9 cellular contexts compared by ENCODE assay signal in the genomic region with DNA sequence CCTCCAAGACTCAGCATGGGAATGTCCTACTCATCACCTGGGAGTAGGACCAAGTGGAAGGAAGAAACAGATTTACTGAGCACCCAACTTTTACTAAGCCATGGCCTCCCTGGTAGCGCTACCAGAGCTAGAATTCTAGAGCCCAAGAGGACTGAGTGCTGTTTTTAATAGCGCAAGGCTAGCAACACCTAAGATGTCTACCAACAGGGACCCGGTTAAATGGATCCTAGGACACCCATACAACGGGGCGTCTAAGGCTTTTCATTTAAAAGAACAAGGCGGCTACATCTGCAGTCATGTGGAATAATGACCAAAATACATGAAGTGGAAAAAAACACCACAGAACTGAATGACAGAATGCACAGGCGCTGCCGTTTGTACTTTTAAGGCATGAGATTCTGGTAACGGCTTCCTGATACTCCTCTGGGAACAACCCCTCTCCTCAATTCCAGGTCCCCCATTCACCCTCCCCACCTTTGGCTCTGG. TPM values are rescaled to one million over a fixed set of nuclear protein-coding genes. Genes with fewer than 3 reads are reported as not detected.
A peak's percentile ranks its signal among the peaks of the same experiment; 100 is the strongest.
DNase-seq lines count a peak whose midpoint lies in the region; ATAC-seq, FAIRE-seq and TF ChIP-seq lines count a peak whose summit lies in the region.
"Had no signal": no experiment of that assay in that cellular context is flagged by ENCODE, and none has a peak within 500 bp of the region (broad histone marks: within the 10 kb centered on the region; RNA-seq: fewer than 3 reads in every experiment).

No MANE protein-coding gene starts in this region.

- H4K20me1 ChIP-seq in HepG2 (ENCODE audit: insufficient read depth, low read length), result peaks cover 85% of the 10 kb centered on the region
- H4K20me1 ChIP-seq in SU-DHL-6 (ENCODE audit: low read depth, low read length), result peaks cover 53% of the 10 kb centered on the region

- 96% methylated on average over 9 of the region's 9 CpGs for WGBS in HepG2 (ENCODE audit: low lambda C conversion rate)
- 86% methylated on average over 5 of the region's 9 CpGs for WGBS in right lobe of liver (ENCODE audit: insufficient coverage, low coverage, low lambda C conversion rate, missing lambda C conversion rate)

- H3K4me2 ChIP-seq in HepG2 (ENCODE audit: low read depth, low read length) (peak overlapping the region; percentile 23; the same call in 1 of the 2 replicates), SU-DHL-6 (ENCODE audit: low read depth, low read length, poor library complexity, severe bottlenecking) (peak overlapping the region; percentile 80)

- TF ChIP-seq EP300 in HepG2 (IDR thresholded peaks at IDR 0.05; ENCODE audit: low read depth in 2 of 2, low read length in 2 of 2), result no peak
- TF ChIP-seq EP300 in HepG2 (CRISPR knock-in tag; IDR thresholded peaks at IDR 0.05; ENCODE audit: borderline replicate concordance), result no peak

- TF ChIP-seq POLR2A in HepG2 (IDR thresholded peaks at IDR 0.05; ENCODE audit: insufficient read depth in 1 of 2, low read depth in 2 of 2, low read length in 2 of 2) (no peak), right lobe of liver (IDR thresholded peaks at IDR 0.05) (no peak), vagina (IDR thresholded peaks at IDR 0.05) (no peak)

- intact Hi-C loops in HepG2 (cut with micrococcal nuclease; ENCODE audit: unreplicated experiment), result no loop called here
- intact Hi-C loops in right lobe of liver (cut with DNase I), result no loop called here
- intact Hi-C loops in left lung (cut with DNase I), result no loop called here
- intact Hi-C loops in vagina (cut with DNase I), result no loop called here

- BruUV-seq in HepG2 (replicated peaks; lab: Mats Ljungman, UMichigan), result no TSS peak

- ATAC-seq in HepG2, result no peak
- no peak for ATAC-seq in right lobe of liver
- no peak for ATAC-seq in left lung
- no peak for ATAC-seq in HG03025 (IDR thresholded peaks at IDR 0.05; ENCODE audit: low FRiP score, unreplicated experiment)

- POLR2A ChIA-PET in HepG2 (lab: Yijun Ruan, JAX), result interaction anchor here (0.8 to 1.4 kb wide), 6 partner anchors 9 to 53 kb away, joined by 3 to 10 read pairs (median 4); a partner anchor contains a TSS

- H3K79me2 ChIP-seq in HepG2 (ENCODE audit: insufficient read depth, low read length), result peaks cover 98% of the 10 kb centered on the region
- peaks cover 99% of the 10 kb centered on the region for H3K79me2 ChIP-seq in SU-DHL-6 (ENCODE audit: insufficient read depth, low read length)

- H3K36me3 ChIP-seq in HepG2 (replicated peaks in 1 of 2; ENCODE audit: control insufficient read depth in 1 of 2, insufficient read depth in 2 of 2, low read length in 2 of 2) (peaks cover 7 to 48% of the 10 kb centered on the region in 2 experiments), right lobe of liver (no peaks in the 10 kb centered on the region), SU-DHL-6 (ENCODE audit: low read length) (peaks cover 14% of the 10 kb centered on the region), left lung (peaks cover 0 to 2% of the 10 kb centered on the region in 2 donors), vagina (no peaks in the 10 kb centered on the region)

- H3K27me3 ChIP-seq in HepG2 (ENCODE audit: control insufficient read depth in 1 of 2, insufficient read depth in 2 of 2, low read length in 2 of 2) (no peaks in the 10 kb centered on the region; a peak in 1 of 5 replicates), right lobe of liver (no peaks in the 10 kb centered on the region), SU-DHL-6 (ENCODE audit: low read length) (no peaks in the 10 kb centered on the region), left lung (no peaks in the 10 kb centered on the region), vagina (no peaks in the 10 kb centered on the region)

- no peak overlapping the region for H3K4me3 ChIP-seq in HepG2 (replicated peaks in 1 of 3; ENCODE audit: insufficient read depth in 1 of 3, low read depth in 2 of 3, low read length in 3 of 3)
- no peak overlapping the region for H3K4me3 ChIP-seq in right lobe of liver
- peak overlapping the region; percentile 80 for H3K4me3 ChIP-seq in SU-DHL-6 (ENCODE audit: insufficient read depth, low read length, poor library complexity, severe bottlenecking)
- H3K4me3 ChIP-seq in left lung, result no peak overlapping the region
- H3K4me3 ChIP-seq in vagina, result no peak overlapping the region

- no peak overlapping the region for H3K27ac ChIP-seq in HepG2 (ENCODE audit: extremely low read length, insufficient read depth, low read length)
- no peak overlapping the region for H3K27ac ChIP-seq in right lobe of liver
- peak overlapping the region; percentile 75 for H3K27ac ChIP-seq in SU-DHL-6 (ENCODE audit: low read depth, low read length)
- peak overlapping the region; percentile 62 to 70 for H3K27ac ChIP-seq in left lung
- peak overlapping the region; percentile 66 for H3K27ac ChIP-seq in vagina

- H3F3A ChIP-seq in SU-DHL-6 (ENCODE audit: insufficient read depth), result peaks cover 23% of the 10 kb centered on the region; the same call in 1 of the 2 replicates

- in situ Hi-C loops in HepG2 (cut with HindIII; ENCODE audit: extremely low pct_ligation_motif_present, low pct_unique_long_range_greater_than_20kb), result no loop called here

- no peak overlapping the region for H3K9ac ChIP-seq in HepG2 (ENCODE audit: insufficient read depth, low read depth, low read length)
- H3K9ac ChIP-seq in SU-DHL-6 (ENCODE audit: low read length), result peak overlapping the region; percentile 31

- FAIRE-seq in HepG2 (lab: Jason Lieb, UNC), result no peak

- H3K4me1 ChIP-seq in HepG2 (ENCODE audit: insufficient read depth, low read length), result peaks cover 68% of the 10 kb centered on the region
- H3K4me1 ChIP-seq in right lobe of liver, result peaks cover 0 to 19% (median 9%) of the 10 kb centered on the region in 4 donors
- peaks cover 14 to 96% of the 10 kb centered on the region in 2 donors for H3K4me1 ChIP-seq in left lung
- peaks cover 79% of the 10 kb centered on the region for H3K4me1 ChIP-seq in vagina

- CTCF ChIA-PET in HepG2 (lab: Yijun Ruan, JAX; ENCODE audit: low intra/inter-chr PET ratio, low total read pairs), result no interaction called here

- TF ChIP-seq CTCF in HepG2 (CRISPR knock-in tag; IDR thresholded peaks at IDR 0.05) (no peak), right lobe of liver (IDR thresholded peaks at IDR 0.05) (no peak), SU-DHL-6 (IDR thresholded peaks at IDR 0.05; ENCODE audit: insufficient read depth, low read length, poor library complexity, severe bottlenecking) (no peak), left lung (IDR thresholded peaks at IDR 0.05) (no peak), vagina (IDR thresholded peaks at IDR 0.05) (no peak)

- H2AFZ ChIP-seq in HepG2 (ENCODE audit: low read length) (no peak overlapping the region), SU-DHL-6 (ENCODE audit: low read depth, low read length, severe bottlenecking) (no peak overlapping the region)

- H3K9me3 ChIP-seq in HepG2 (ENCODE audit: low read length) (no peaks in the 10 kb centered on the region), right lobe of liver (no peaks in the 10 kb centered on the region), SU-DHL-6 (ENCODE audit: insufficient read depth, low read length) (no peaks in the 10 kb centered on the region), left lung (no peaks in the 10 kb centered on the region), vagina (no peaks in the 10 kb centered on the region)

- TF ChIP-seq RAD21 in HepG2 (CRISPR knock-in tag; IDR thresholded peaks at IDR 0.05), result no peak

- no peaks in the 10 kb centered on the region for H3K9me2 ChIP-seq in SU-DHL-6 (replicated peaks; ENCODE audit: insufficient read depth, low read length)

- DNase-seq in HepG2 (ENCODE audit: low spot score), result no peak
- no peak for DNase-seq in right lobe of liver
- no peak for DNase-seq in left lung
- DNase-seq in vagina (ENCODE audit: extremely low spot score in 2 of 2), result no peak
- DNase-seq in DMS53 treated with DMSO at 0.1 percent for 48 hours (lab: John Stamatoyannopoulos, UW; ENCODE audit: unreplicated experiment), result no peak
- no peak for DNase-seq in activated CD4-positive, alpha-beta T cell treated with anti-CD3 and anti-CD28 coated beads for 4 hours
- DNase-seq: DND-41 had no signal

RNA-seq across cellular contexts. Expression of a gene that starts 5.1 kb away (rescaled TPM):
- 69.8 and 93.1 TPM in 2 replicates for total RNA-seq in HepG2 (2016; rRNA removed; fragmentation: Illumina TruSeq; extraction: Trizol)
- total RNA-seq in HepG2 (2016; cell fraction: cytosol; rRNA removed; fragmentation: Illumina TruSeq; extraction: Trizol; ENCODE audit: low read depth), result 52.6 and 57.4 TPM in 2 replicates
- total RNA-seq in HepG2 (2016; cell fraction: insoluble cytoplasmic fraction; rRNA removed; fragmentation: Illumina TruSeq; extraction: Trizol), result 76.8 and 80.6 TPM in 2 replicates
- 41.5 and 45.8 TPM in 2 replicates for total RNA-seq in HepG2 (2016; cell fraction: membrane; rRNA removed; fragmentation: Illumina TruSeq; extraction: Trizol)
- 84.5 and 97.4 TPM in 2 replicates for total RNA-seq in HepG2 (2016; cell fraction: nucleus; rRNA removed; fragmentation: Illumina TruSeq; extraction: Trizol)
- 51.5 and 52.3 TPM in 2 replicates for polyA plus RNA-seq in HepG2 (2011; rRNA removed)
- polyA plus RNA-seq in HepG2 (2011; cell fraction: cytosol; rRNA removed), result 25.4 and 28.7 TPM in 2 replicates
- polyA plus RNA-seq in HepG2 (2011; cell fraction: nucleus; rRNA removed), result 184 and 204 TPM in 2 replicates
- polyA plus RNA-seq in HepG2 (2012), result 70.4 and 97.1 TPM in 2 replicates
- 4.7 and 5.8 TPM in 2 replicates for polyA plus RNA-seq in HepG2 (2016; cell fraction: cytosol; fragmentation: Illumina TruSeq; extraction: Trizol; ENCODE audit: low read depth)
- 87.5 and 99.8 TPM in 2 replicates for polyA plus RNA-seq in HepG2 (2016; cell fraction: insoluble cytoplasmic fraction; fragmentation: Illumina TruSeq; extraction: Trizol; ENCODE audit: low read depth)
- 11.1 and 11.7 TPM in 2 replicates for polyA plus RNA-seq in HepG2 (2016; cell fraction: membrane; fragmentation: Illumina TruSeq; extraction: Trizol; ENCODE audit: low read depth)
- 238 and 249 TPM in 2 replicates for polyA plus RNA-seq in HepG2 (2016; cell fraction: nucleus; fragmentation: Illumina TruSeq; extraction: Trizol; ENCODE audit: insufficient read depth, low read depth)
- polyA minus RNA-seq in HepG2 (2011; rRNA and poly(A)+ RNA removed; ENCODE audit: low replicate concordance), result 58.5 and 111 TPM in 2 replicates
- 31.9 and 47.6 TPM in 2 replicates for polyA minus RNA-seq in HepG2 (2011; cell fraction: cytosol; rRNA and poly(A)+ RNA removed)
- polyA minus RNA-seq in HepG2 (2011; cell fraction: nucleus; rRNA and poly(A)+ RNA removed), result 134 and 143 TPM in 2 replicates
- total RNA-seq in right lobe of liver, result 10 to 100 TPM; 19.2 to 31.7 (median 27.8) TPM
- 100 to 1,000 TPM; 125 to 133 TPM for total RNA-seq in left lung
- total RNA-seq in vagina, result 39.0 TPM

RNA-seq across cellular contexts. Expression of a gene that starts 51.9 kb away (rescaled TPM):
- 80.4 and 84.2 TPM in 2 replicates for total RNA-seq in HepG2 (2016; rRNA removed; fragmentation: Illumina TruSeq; extraction: Trizol)
- 18.1 and 20.7 TPM in 2 replicates for total RNA-seq in HepG2 (2016; cell fraction: cytosol; rRNA removed; fragmentation: Illumina TruSeq; extraction: Trizol; ENCODE audit: low read depth)
- 79.1 and 84.4 TPM in 2 replicates for total RNA-seq in HepG2 (2016; cell fraction: insoluble cytoplasmic fraction; rRNA removed; fragmentation: Illumina TruSeq; extraction: Trizol)
- 44.8 and 49.7 TPM in 2 replicates for total RNA-seq in HepG2 (2016; cell fraction: membrane; rRNA removed; fragmentation: Illumina TruSeq; extraction: Trizol)
- total RNA-seq in HepG2 (2016; cell fraction: nucleus; rRNA removed; fragmentation: Illumina TruSeq; extraction: Trizol), result 64.8 and 79.0 TPM in 2 replicates
- polyA plus RNA-seq in HepG2 (2011; rRNA removed), result 49.4 and 54.7 TPM in 2 replicates
- polyA plus RNA-seq in HepG2 (2011; cell fraction: cytosol; rRNA removed), result 41.5 and 46.7 TPM in 2 replicates
- 131 and 162 TPM in 2 replicates for polyA plus RNA-seq in HepG2 (2011; cell fraction: nucleus; rRNA removed)
- polyA plus RNA-seq in HepG2 (2012), result 27.0 and 35.2 TPM in 2 replicates
- 8.2 and 10.2 TPM in 2 replicates for polyA plus RNA-seq in HepG2 (2016; cell fraction: cytosol; fragmentation: Illumina TruSeq; extraction: Trizol; ENCODE audit: low read depth)
- polyA plus RNA-seq in HepG2 (2016; cell fraction: insoluble cytoplasmic fraction; fragmentation: Illumina TruSeq; extraction: Trizol; ENCODE audit: low read depth), result 69.7 and 75.5 TPM in 2 replicates
- polyA plus RNA-seq in HepG2 (2016; cell fraction: membrane; fragmentation: Illumina TruSeq; extraction: Trizol; ENCODE audit: low read depth), result 20.9 and 22.2 TPM in 2 replicates
- polyA plus RNA-seq in HepG2 (2016; cell fraction: nucleus; fragmentation: Illumina TruSeq; extraction: Trizol; ENCODE audit: insufficient read depth, low read depth), result 59.4 and 64.9 TPM in 2 replicates
- polyA minus RNA-seq in HepG2 (2011; rRNA and poly(A)+ RNA removed; ENCODE audit: low replicate concordance), result 142 and 329 TPM in 2 replicates
- 36.3 and 43.7 TPM in 2 replicates for polyA minus RNA-seq in HepG2 (2011; cell fraction: cytosol; rRNA and poly(A)+ RNA removed)
- polyA minus RNA-seq in HepG2 (2011; cell fraction: nucleus; rRNA and poly(A)+ RNA removed), result 112 and 117 TPM in 2 replicates
- 10 to 100 TPM; 14.9 to 47.7 (median 15.9) TPM for total RNA-seq in right lobe of liver
- total RNA-seq in left lung, result 10 to 100 TPM; 16.3 to 22.9 TPM
- 46.7 TPM for total RNA-seq in vagina

RNA-seq across cellular contexts. Expression of a gene that starts 52.2 kb away (rescaled TPM):
- total RNA-seq in HepG2 (2016; rRNA removed; fragmentation: Illumina TruSeq; extraction: Trizol) (12.6 and 15.4 TPM in 2 replicates), right lobe of liver (10 to 100 TPM in 1 of 6 experiments, 1 to 10 TPM in 5; 7.5 to 11.2 (median 8.4) TPM), left lung (10 to 100 TPM; 19.8 to 22.0 TPM), vagina (21.4 TPM)
- total RNA-seq in HepG2 (2016; cell fraction: cytosol; rRNA removed; fragmentation: Illumina TruSeq; extraction: Trizol; ENCODE audit: low read depth), result 9.2 and 9.5 TPM in 2 replicates
- 14.1 and 14.7 TPM in 2 replicates for total RNA-seq in HepG2 (2016; cell fraction: insoluble cytoplasmic fraction; rRNA removed; fragmentation: Illumina TruSeq; extraction: Trizol)
- 8.1 and 9.4 TPM in 2 replicates for total RNA-seq in HepG2 (2016; cell fraction: membrane; rRNA removed; fragmentation: Illumina TruSeq; extraction: Trizol)
- 16.3 and 18.0 TPM in 2 replicates for total RNA-seq in HepG2 (2016; cell fraction: nucleus; rRNA removed; fragmentation: Illumina TruSeq; extraction: Trizol)
- polyA plus RNA-seq in HepG2 (2011; rRNA removed), result 51.0 and 54.5 TPM in 2 replicates
- polyA plus RNA-seq in HepG2 (2011; cell fraction: cytosol; rRNA removed), result 32.5 and 55.6 TPM in 2 replicates
- 105 and 118 TPM in 2 replicates for polyA plus RNA-seq in HepG2 (2011; cell fraction: nucleus; rRNA removed)
- 18.4 and 20.0 TPM in 2 replicates for polyA plus RNA-seq in HepG2 (2012)
- polyA plus RNA-seq in HepG2 (2016; cell fraction: cytosol; fragmentation: Illumina TruSeq; extraction: Trizol; ENCODE audit: low read depth), result 1.5 and 2.3 TPM in 2 replicates
- 22.3 and 23.7 TPM in 2 replicates for polyA plus RNA-seq in HepG2 (2016; cell fraction: insoluble cytoplasmic fraction; fragmentation: Illumina TruSeq; extraction: Trizol; ENCODE audit: low read depth)
- polyA plus RNA-seq in HepG2 (2016; cell fraction: membrane; fragmentation: Illumina TruSeq; extraction: Trizol; ENCODE audit: low read depth), result 3.7 and 4.9 TPM in 2 replicates
- polyA plus RNA-seq in HepG2 (2016; cell fraction: nucleus; fragmentation: Illumina TruSeq; extraction: Trizol; ENCODE audit: insufficient read depth, low read depth), result 47.6 and 49.5 TPM in 2 replicates
- polyA minus RNA-seq in HepG2 (2011; rRNA and poly(A)+ RNA removed; ENCODE audit: low replicate concordance), result 44.8 and 70.9 TPM in 2 replicates
- polyA minus RNA-seq in HepG2 (2011; cell fraction: cytosol; rRNA and poly(A)+ RNA removed), result 14.6 and 17.4 TPM in 2 replicates
- polyA minus RNA-seq in HepG2 (2011; cell fraction: nucleus; rRNA and poly(A)+ RNA removed), result 42.8 and 50.6 TPM in 2 replicates

RNA-seq across cellular contexts. Expression of a gene that starts 52.3 kb away (rescaled TPM):
- total RNA-seq in HepG2 (2016; rRNA removed; fragmentation: Illumina TruSeq; extraction: Trizol) (111 and 142 TPM in 2 replicates), right lobe of liver (10 to 100 TPM; 27.6 to 50.5 (median 37.4) TPM), left lung (10 to 100 TPM; 51.9 to 69.3 TPM), vagina (57.2 TPM)
- total RNA-seq in HepG2 (2016; cell fraction: cytosol; rRNA removed; fragmentation: Illumina TruSeq; extraction: Trizol; ENCODE audit: low read depth), result 27.2 and 33.8 TPM in 2 replicates
- total RNA-seq in HepG2 (2016; cell fraction: insoluble cytoplasmic fraction; rRNA removed; fragmentation: Illumina TruSeq; extraction: Trizol), result 112 and 143 TPM in 2 replicates
- total RNA-seq in HepG2 (2016; cell fraction: membrane; rRNA removed; fragmentation: Illumina TruSeq; extraction: Trizol), result 46.0 and 47.2 TPM in 2 replicates
- total RNA-seq in HepG2 (2016; cell fraction: nucleus; rRNA removed; fragmentation: Illumina TruSeq; extraction: Trizol), result 80.6 and 99.3 TPM in 2 replicates
- polyA plus RNA-seq in HepG2 (2011; rRNA removed), result 97.6 and 100 TPM in 2 replicates
- polyA plus RNA-seq in HepG2 (2011; cell fraction: cytosol; rRNA removed), result 98.1 and 112 TPM in 2 replicates
- 129 and 137 TPM in 2 replicates for polyA plus RNA-seq in HepG2 (2011; cell fraction: nucleus; rRNA removed)
- polyA plus RNA-seq in HepG2 (2012), result 83.8 and 88.4 TPM in 2 replicates
- polyA plus RNA-seq in HepG2 (2016; cell fraction: cytosol; fragmentation: Illumina TruSeq; extraction: Trizol; ENCODE audit: low read depth), result 31.2 and 32.8 TPM in 2 replicates
- polyA plus RNA-seq in HepG2 (2016; cell fraction: insoluble cytoplasmic fraction; fragmentation: Illumina TruSeq; extraction: Trizol; ENCODE audit: low read depth), result 119 and 123 TPM in 2 replicates
- 30.0 and 32.3 TPM in 2 replicates for polyA plus RNA-seq in HepG2 (2016; cell fraction: membrane; fragmentation: Illumina TruSeq; extraction: Trizol; ENCODE audit: low read depth)
- 89.9 and 95.2 TPM in 2 replicates for polyA plus RNA-seq in HepG2 (2016; cell fraction: nucleus; fragmentation: Illumina TruSeq; extraction: Trizol; ENCODE audit: insufficient read depth, low read depth)
- 49.6 and 117 TPM in 2 replicates for polyA minus RNA-seq in HepG2 (2011; rRNA and poly(A)+ RNA removed; ENCODE audit: low replicate concordance)
- polyA minus RNA-seq in HepG2 (2011; cell fraction: cytosol; rRNA and poly(A)+ RNA removed), result 61.7 and 68.8 TPM in 2 replicates
- polyA minus RNA-seq in HepG2 (2011; cell fraction: nucleus; rRNA and poly(A)+ RNA removed), result 155 and 167 TPM in 2 replicates

Comparison
In these comparisons a context has a peak if more than half of its experiments do, and no peak if none do; other contexts are left out.
1. H3K27ac ChIP-seq: peak in SU-DHL-6 (single experiment), left lung (2 of 2) and vagina (single experiment); none in HepG2 (single experiment) and right lobe of liver (0 of 3).